22 cellular contexts compared by ENCODE assay signal in genomic region chr4:181219783-181220416, GRCh38.
A peak's percentile ranks its signal among the peaks of the same experiment; 100 is the strongest.
DNase-seq lines count a peak whose midpoint lies in the region; FAIRE-seq and TF ChIP-seq lines count a peak whose summit lies in the region.
"Had no signal": no experiment of that assay in that cellular context is flagged by ENCODE, and none has a peak within 500 bp of the region (broad histone marks: within the 10 kb centered on the region; RNA-seq: fewer than 3 reads in every experiment).

No MANE protein-coding gene starts in this region.

- H3T11ph ChIP-seq in H9 (ENCODE audit: low read length) = no peak overlapping the region

- no peak overlapping the region for H2BK120ac ChIP-seq in H9 (ENCODE audit: low read depth, low read length, poor library complexity, severe bottlenecking)
- H2BK120ac ChIP-seq in H1 (replicated peaks; ENCODE audit: low read depth, low read length) = no peak overlapping the region

- no peak for TF ChIP-seq CTCF in H9 (conservative IDR thresholded peaks at IDR 0.05)
- no peak for TF ChIP-seq CTCF in H1 (IDR thresholded peaks at IDR 0.05; ENCODE audit: control extremely low read depth in 1 of 3, insufficient read depth in 1 of 3, low read depth in 1 of 3, low read length in 3 of 3)
- TF ChIP-seq CTCF in neural progenitor cell (IDR thresholded peaks at IDR 0.05) = no peak

- TF ChIP-seq EP300 in H1 (IDR thresholded peaks at IDR 0.05; ENCODE audit: borderline replicate concordance in 1 of 2, low read depth in 2 of 2, low read length in 2 of 2) = no peak

- H3K27ac Mint-ChIP-seq in H9 (peak overlapping the region in 2 of 3 experiments; percentile 25 to 59; a peak in 1 of 7 replicates), neural progenitor cell (peak overlapping the region; percentile 4)
- H3K27ac Mint-ChIP-seq: CD4-positive, alpha-beta T cell had no signal

- no peaks in the 10 kb centered on the region for H4K20me1 ChIP-seq in H9 (ENCODE audit: control insufficient read depth, insufficient read depth, insufficient read length)
- no peaks in the 10 kb centered on the region for H4K20me1 ChIP-seq in H1 (replicated peaks in 1 of 2; ENCODE audit: control insufficient read depth in 1 of 2, insufficient read depth in 2 of 2, low read length in 2 of 2)
- H4K20me1 ChIP-seq in neural progenitor cell (ENCODE audit: low read depth) = no peaks in the 10 kb centered on the region
- H4K20me1 ChIP-seq: BLaER1 had no signal

- H3K36me3 Mint-ChIP-seq in H9 (ENCODE audit: insufficient read depth in 1 of 3, low read depth in 3 of 3) = no peaks in the 10 kb centered on the region
- H3K36me3 Mint-ChIP-seq in neural progenitor cell = no peaks in the 10 kb centered on the region

- POLR2A ChIA-PET in H1 (lab: Charles Lee; ENCODE audit: partially characterized antibody) = no interaction called here

- DNase-seq in H9 (no peak), NCI-H69 (lab: John Stamatoyannopoulos, UW) (peak; percentile 63), H1 (ENCODE audit: low read depth in 1 of 2, low spot score in 2 of 2) (no peak), neural progenitor cell (ENCODE audit: low spot score) (peak; percentile 40), posterior cingulate gyrus (no peak), 8988T (no peak)
- DNase-seq in stimulated activated naive CD4-positive, alpha-beta T cell (lab: John Stamatoyannopoulos, UW) = no peak
- DNase-seq: ACHN; Caco-2; CD4-positive, alpha-beta T cell; DND-41; GM23248; Kasumi-1; MG63; NCI-H187; NCI-H2227 treated with DMSO at 0.1 percent for 48 hours; NCI-H510A treated with DMSO at 0.1 percent for 48 hours; NCI-H774; SHP77 treated with DMSO at 0.1 percent for 48 hours; SK-N-SH had no signal

- WGBS in H9 (ENCODE audit: extremely low coverage, insufficient read length, low lambda C conversion rate) = 100% methylated on average over 1 of the region's 3 CpGs
- WGBS in H1 (ENCODE audit: extremely low coverage in 1 of 2, insufficient coverage in 1 of 2, insufficient read length in 1 of 2, insufficient replicate concordance in 2 of 2, low coverage in 1 of 2, low lambda C conversion rate in 2 of 2, missing lambda C conversion rate in 1 of 2), 2 experiments = 74 to 100% methylated on average over 1 to 3 of the region's 3 CpGs

- H3K79me2 ChIP-seq in H9 (ENCODE audit: insufficient read depth, low read length) (no peaks in the 10 kb centered on the region), H1 (ENCODE audit: control insufficient read depth in 1 of 2, insufficient read depth in 2 of 2, low read length in 2 of 2) (no peaks in the 10 kb centered on the region), neural progenitor cell (ENCODE audit: low read depth) (no peaks in the 10 kb centered on the region)

- H2AFZ ChIP-seq in H9 (ENCODE audit: low read length) = no peak overlapping the region
- H2AFZ ChIP-seq in H1 (ENCODE audit: low read length) = no peak overlapping the region
- H2AFZ ChIP-seq in neural progenitor cell (replicated peaks) = no peak overlapping the region
- H2AFZ ChIP-seq: GM23248 had no signal

- no peaks in the 10 kb centered on the region for H3K4me1 ChIP-seq in H9 (ENCODE audit: insufficient read depth, low read length)
- H3K4me1 ChIP-seq in H1 (replicated peaks in 1 of 4; ENCODE audit: control insufficient read depth in 3 of 4, insufficient read depth in 4 of 4, low read length in 3 of 4) = peaks cover 0 to 3% (median 1%) of the 10 kb centered on the region in 4 experiments; a peak in 3 of 7 replicates
- peaks cover 30% of the 10 kb centered on the region for H3K4me1 ChIP-seq in neural progenitor cell
- H3K4me1 ChIP-seq: BLaER1, Caco-2 had no signal

- H4K91ac ChIP-seq in H9 (ENCODE audit: insufficient read length, low read depth, low read length) = no peak overlapping the region
- H4K91ac ChIP-seq in H1 (replicated peaks; ENCODE audit: insufficient read length, low read length) = no peak overlapping the region

- H4K5ac ChIP-seq in H9 (ENCODE audit: insufficient read length, low read depth, low read length) = no peak overlapping the region
- no peak overlapping the region for H4K5ac ChIP-seq in H1 (ENCODE audit: insufficient read length, low read depth, low read length)

- CTCF ChIA-PET in H1 (lab: Charles Lee; ENCODE audit: partially characterized antibody) = interaction anchor here (0.7 kb wide), 1 partner anchor 785 kb away, joined by 3 read pairs; no protein-coding TSS in a partner anchor

- H3K14ac ChIP-seq in H9 (ENCODE audit: insufficient read depth, low read length) (no peak overlapping the region), H1 (ENCODE audit: insufficient read length) (no peak overlapping the region)

- intact Hi-C loops in posterior cingulate gyrus (cut with DNase I) = no loop called here

- no peak for TF ChIP-seq POLR2A in H1 (IDR thresholded peaks at IDR 0.05; ENCODE audit: control extremely low read depth in 1 of 2, low read depth in 2 of 2, low read length in 2 of 2)

- no peak overlapping the region for H3K18ac ChIP-seq in H9 (ENCODE audit: insufficient read length, low read depth, low read length)
- H3K18ac ChIP-seq in H1 (ENCODE audit: extremely low read depth, low read length) = no peak overlapping the region

- H3K9me3 Mint-ChIP-seq in H9 (no peaks in the 10 kb centered on the region), neural progenitor cell (no peaks in the 10 kb centered on the region)

- H3K9me3 ChIP-seq in H9 (ENCODE audit: control insufficient read depth, low read depth, low read length) (no peaks in the 10 kb centered on the region), H1 (ENCODE audit: insufficient read depth in 2 of 2, low read depth in 1 of 2, low read length in 1 of 2) (no peaks in the 10 kb centered on the region), neural progenitor cell (ENCODE audit: low read depth) (no peaks in the 10 kb centered on the region)
- H3K9me3 ChIP-seq: BLaER1, Caco-2, MG63, SK-N-SH had no signal

- H2BK20ac ChIP-seq in H9 (ENCODE audit: low read depth, low read length, poor library complexity, severe bottlenecking) (no peak overlapping the region), H1 (ENCODE audit: low read length) (0 out of 2 replicates have a peak overlapping the region, but pooled peaks have one; percentile 51)

- H2BK12ac ChIP-seq in H9 (ENCODE audit: insufficient read length, low read depth, low read length) = no peak overlapping the region
- no peak overlapping the region for H2BK12ac ChIP-seq in H1 (ENCODE audit: low read depth, low read length)

- H2AK5ac ChIP-seq in H9 (ENCODE audit: insufficient read length, low read length) (no peak overlapping the region), H1 (ENCODE audit: low read depth, low read length) (no peak overlapping the region)

- no peak for TF ChIP-seq RAD21 in H1 (IDR thresholded peaks at IDR 0.05 in 1 of 2, conservative IDR thresholded peaks at IDR 0.05 in 1 of 2; ENCODE audit: low read depth in 2 of 2, low read length in 2 of 2)

- no peak overlapping the region for H2BK5ac ChIP-seq in H9 (ENCODE audit: insufficient read length, low read length)
- no peak overlapping the region for H2BK5ac ChIP-seq in H1 (ENCODE audit: low read depth, low read length)

- H3K36me3 ChIP-seq in H1 (ENCODE audit: control insufficient read depth in 2 of 4, insufficient read depth in 4 of 4, low read length in 3 of 4) (no peaks in the 10 kb centered on the region), neural progenitor cell (no peaks in the 10 kb centered on the region)
- H3K36me3 ChIP-seq: BLaER1, MG63 had no signal

- H3K4me2 ChIP-seq in H9 (ENCODE audit: insufficient read depth, insufficient read length, low read length) (no peak overlapping the region), H1 (ENCODE audit: insufficient read depth in 1 of 2, low read depth in 2 of 2, low read length in 2 of 2) (no peak overlapping the region), neural progenitor cell (peak overlapping the region; percentile 37)
- H3K4me2 ChIP-seq: BLaER1, SK-N-SH had no signal

- H3K27me3 ChIP-seq in H9 (ENCODE audit: insufficient read depth, low read length) (no peaks in the 10 kb centered on the region), H1 (replicated peaks in 1 of 4; ENCODE audit: control insufficient read depth in 3 of 4, extremely low read depth in 1 of 4, insufficient read depth in 3 of 4, low read length in 3 of 4) (no peaks in the 10 kb centered on the region), neural progenitor cell (no peaks in the 10 kb centered on the region)
- H3K27me3 ChIP-seq: BLaER1, MG63 had no signal

- H3K27me3 Mint-ChIP-seq in H9 (ENCODE audit: low read depth) (no peaks in the 10 kb centered on the region), neural progenitor cell (ENCODE audit: insufficient read depth, low read depth) (peaks cover 5% of the 10 kb centered on the region)
- H3K27me3 Mint-ChIP-seq: CD4-positive, alpha-beta T cell had no signal

- H3K9ac ChIP-seq in H9 (ENCODE audit: extremely low read depth, insufficient read length, low read length) (no peak overlapping the region), H1 (replicated peaks in 1 of 4; ENCODE audit: extremely low read depth in 1 of 4, low read depth in 3 of 4, low read length in 3 of 4) (no peak overlapping the region), neural progenitor cell (no peak overlapping the region)
- H3K9ac ChIP-seq: BLaER1, GM23248, SK-N-SH had no signal

- H2BK15ac ChIP-seq in H9 (ENCODE audit: low read depth, low read length) (no peak overlapping the region), H1 (ENCODE audit: low read length) (no peak overlapping the region)

- H3K4me3 Mint-ChIP-seq in H9 (no peak overlapping the region; a peak in 1 of 5 replicates), neural progenitor cell (no peak overlapping the region)
- H3K4me3 Mint-ChIP-seq: CD4-positive, alpha-beta T cell had no signal

- H3K4me3 ChIP-seq in H1 (ENCODE audit: extremely low read depth in 1 of 4, insufficient read depth in 2 of 4, low read depth in 3 of 4, low read length in 4 of 4) (no peak overlapping the region), neural progenitor cell (no peak overlapping the region)
- H3K4me3 ChIP-seq: BLaER1, GM23248, MG63 had no signal

- FAIRE-seq in H1 (lab: Jason Lieb, UNC) = no peak
- FAIRE-seq: GM12891 had no signal

- H3K23ac ChIP-seq in H9 (ENCODE audit: insufficient read length, low read depth, low read length) (no peak overlapping the region), H1 (ENCODE audit: insufficient read length) (no peak overlapping the region)

- H3K79me1 ChIP-seq in H9 (ENCODE audit: insufficient read depth, low read depth, low read length, poor library complexity, severe bottlenecking) (no peaks in the 10 kb centered on the region), H1 (ENCODE audit: low read depth, low read length) (no peaks in the 10 kb centered on the region)

- H3K27ac ChIP-seq in H9 (ENCODE audit: insufficient read length, low read depth, low read length) = no peak overlapping the region
- H3K27ac ChIP-seq in H1 (ENCODE audit: low read depth, low read length) = no peak overlapping the region
- H3K27ac ChIP-seq in neural progenitor cell = peak overlapping the region; percentile 38
- H3K27ac ChIP-seq: BLaER1, GM23248 had no signal

- H3K56ac ChIP-seq in H9 (ENCODE audit: insufficient read length, low read depth, low read length) (no peak overlapping the region), H1 (replicated peaks; ENCODE audit: insufficient read length, low read depth, low read length) (no peak overlapping the region)

- peaks cover 10% of the 10 kb centered on the region for H3F3A ChIP-seq in neural progenitor cell (ENCODE audit: low read depth)

- H4K8ac ChIP-seq in H9 (replicated peaks; ENCODE audit: insufficient read length, low read depth, low read length) (no peak overlapping the region), H1 (ENCODE audit: extremely low read depth, insufficient read depth, low read length) (no peak overlapping the region)

- H3K23me2 ChIP-seq in H9 (ENCODE audit: insufficient read length, low read depth, low read length, poor library complexity, severe bottlenecking) (no peaks in the 10 kb centered on the region), H1 (ENCODE audit: low read depth, low read length) (no peaks in the 10 kb centered on the region; the same call in 1 of the 2 replicates)

- H3K4me1 Mint-ChIP-seq in H9 (peaks cover 12 to 14% of the 10 kb centered on the region in 2 experiments), neural progenitor cell (peaks cover 7% of the 10 kb centered on the region)

- H3K4ac ChIP-seq in H9 (ENCODE audit: low read depth, low read length) (no peak overlapping the region), H1 (replicated peaks; ENCODE audit: insufficient read length, low read depth, low read length) (no peak overlapping the region)

Comparison
In these comparisons a context has a peak if more than half of its experiments do, and no peak if none do; other contexts are left out.
1. DNase-seq: peak in NCI-H69 (single experiment) and neural progenitor cell (single experiment); none in H9 (single experiment), H1 (0 of 2), posterior cingulate gyrus (0 of 10), stimulated activated naive CD4-positive, alpha-beta T cell (0 of 6) and 8988T (single experiment).